ENCODE assay signal across 13 cellular contexts in genomic region chr18:23397907-23398306, GRCh38. TPM values are rescaled to one million over a fixed set of nuclear protein-coding genes. Genes with fewer than 3 reads are reported as not detected.
DNase-seq lines count a peak whose midpoint lies in the region; ATAC-seq and TF ChIP-seq lines count a peak whose summit lies in the region.
"Had no signal": no experiment of that assay in that cellular context is flagged by ENCODE, and none has a peak within 500 bp of the region (broad histone marks: within the 10 kb centered on the region; RNA-seq: fewer than 3 reads in every experiment).

No MANE protein-coding gene starts in this region.

- H3K36me3 ChIP-seq in SJSA1, result no peaks in the 10 kb centered on the region

- no peaks in the 10 kb centered on the region for H3K9me3 ChIP-seq in SJSA1 (replicated peaks)

- CTCF ChIA-PET in activated naive CD4-positive, alpha-beta T cell treated with anti-CD3 and anti-CD28 coated beads, Interleukin-2, amount 10 ng/mL, durations not matched to agents 7 days and 5 days (lab: Charles Lee), result interaction anchor here (0.7 to 2.7 kb wide), 6 partner anchors 11 to 267 kb away, joined by 3 to 9 read pairs (median 3); no protein-coding TSS in a partner anchor

- peak overlapping the region; percentile 39 for H3K27ac Mint-ChIP-seq in activated naive CD4-positive, alpha-beta T cell treated with anti-CD3 and anti-CD28 coated beads, Interleukin-2, amount 10 ng/mL, durations not matched to agents 7 days and 5 days
- peak overlapping the region; percentile 53 to 84 for H3K27ac Mint-ChIP-seq in effector memory CD8-positive, alpha-beta T cell
- peak overlapping the region; percentile 84 for H3K27ac Mint-ChIP-seq in type B pancreatic cell
- H3K27ac Mint-ChIP-seq: HFFc6 had no signal

- peaks cover 20% of the 10 kb centered on the region for H3K4me1 Mint-ChIP-seq in activated naive CD4-positive, alpha-beta T cell treated with anti-CD3 and anti-CD28 coated beads, Interleukin-2, amount 10 ng/mL, durations not matched to agents 7 days and 5 days
- peaks cover 15 to 20% of the 10 kb centered on the region in 2 donors for H3K4me1 Mint-ChIP-seq in effector memory CD8-positive, alpha-beta T cell (ENCODE audit: low read depth in 2 of 2)
- H3K4me1 Mint-ChIP-seq in type B pancreatic cell (ENCODE audit: unreplicated experiment), result peaks cover 19% of the 10 kb centered on the region

- no peaks in the 10 kb centered on the region for H3K27me3 Mint-ChIP-seq in activated naive CD4-positive, alpha-beta T cell treated with anti-CD3 and anti-CD28 coated beads, Interleukin-2, amount 10 ng/mL, durations not matched to agents 7 days and 5 days
- H3K27me3 Mint-ChIP-seq in effector memory CD8-positive, alpha-beta T cell, result no peaks in the 10 kb centered on the region
- H3K27me3 Mint-ChIP-seq in type B pancreatic cell, result no peaks in the 10 kb centered on the region

- peaks cover 4% of the 10 kb centered on the region for H3K36me3 Mint-ChIP-seq in activated naive CD4-positive, alpha-beta T cell treated with anti-CD3 and anti-CD28 coated beads, Interleukin-2, amount 10 ng/mL, durations not matched to agents 7 days and 5 days
- no peaks in the 10 kb centered on the region for H3K36me3 Mint-ChIP-seq in effector memory CD8-positive, alpha-beta T cell (ENCODE audit: insufficient read depth)
- peaks cover 6% of the 10 kb centered on the region for H3K36me3 Mint-ChIP-seq in type B pancreatic cell

- peaks cover 65% of the 10 kb centered on the region for H3K4me1 ChIP-seq in SJSA1 (replicated peaks)

- peak overlapping the region; percentile 33; the same call in 1 of the 2 replicates for H3K27ac ChIP-seq in SJSA1
- H3K27ac ChIP-seq: HL-60 had no signal

- no peak overlapping the region for H3K4me3 ChIP-seq in SJSA1
- H3K4me3 ChIP-seq: K562 had no signal

- no peak for DNase-seq in activated naive CD4-positive, alpha-beta T cell treated with anti-CD3 and anti-CD28 coated beads, Interleukin-2, amount 10 ng/mL, durations not matched to agents 7 days and 5 days
- no peak for DNase-seq in activated naive CD4-positive, alpha-beta T cell (lab: John Stamatoyannopoulos, UW)
- DNase-seq in SJSA1 (ENCODE audit: low read depth in 1 of 2, low spot score in 2 of 2) (no peak), type B pancreatic cell (ENCODE audit: extremely low spot score, unreplicated experiment) (no peak), RKO (ENCODE audit: low spot score) (no peak)
- no peak for DNase-seq in effector memory CD8-positive, alpha-beta T cell
- DNase-seq: HFFc6, NCI-H1436 treated with DMSO at 0.1 percent for 48 hours, NCI-H2081, NCI-H524 treated with DMSO at 0.1 percent for 48 hours had no signal

- H3K9me3 Mint-ChIP-seq in activated naive CD4-positive, alpha-beta T cell treated with anti-CD3 and anti-CD28 coated beads, Interleukin-2, amount 10 ng/mL, durations not matched to agents 7 days and 5 days, result no peaks in the 10 kb centered on the region
- H3K9me3 Mint-ChIP-seq in effector memory CD8-positive, alpha-beta T cell, result no peaks in the 10 kb centered on the region
- no peaks in the 10 kb centered on the region for H3K9me3 Mint-ChIP-seq in type B pancreatic cell
- H3K9me3 Mint-ChIP-seq: HFFc6 had no signal

- no peaks in the 10 kb centered on the region for H3K27me3 ChIP-seq in SJSA1 (replicated peaks)

- no peak for TF ChIP-seq CTCF in type B pancreatic cell (conservative IDR thresholded peaks at IDR 0.05)

- peak; percentile 67 for ATAC-seq in effector memory CD8-positive, alpha-beta T cell (replicated peaks)
- ATAC-seq in GM18861 (IDR thresholded peaks at IDR 0.05; ENCODE audit: unreplicated experiment), result no peak
- ATAC-seq: K562 had no signal

- no peak overlapping the region for H3K4me3 Mint-ChIP-seq in activated naive CD4-positive, alpha-beta T cell treated with anti-CD3 and anti-CD28 coated beads, Interleukin-2, amount 10 ng/mL, durations not matched to agents 7 days and 5 days
- no peak overlapping the region for H3K4me3 Mint-ChIP-seq in effector memory CD8-positive, alpha-beta T cell
- no peak overlapping the region for H3K4me3 Mint-ChIP-seq in type B pancreatic cell
- H3K4me3 Mint-ChIP-seq: HFFc6 had no signal

RNA-seq across cellular contexts. Expression of gene RIOK3, which starts 55.2 kb away (rescaled TPM):
- 49.5 and 50.2 TPM in 2 replicates for total RNA-seq in SJSA1 (2014; rRNA removed; shearing (Covaris generic))
- 46.7 and 86.3 TPM in 2 replicates for total RNA-seq in type B pancreatic cell (ENCODE audit: low replicate concordance)
